In the genomic region with DNA sequence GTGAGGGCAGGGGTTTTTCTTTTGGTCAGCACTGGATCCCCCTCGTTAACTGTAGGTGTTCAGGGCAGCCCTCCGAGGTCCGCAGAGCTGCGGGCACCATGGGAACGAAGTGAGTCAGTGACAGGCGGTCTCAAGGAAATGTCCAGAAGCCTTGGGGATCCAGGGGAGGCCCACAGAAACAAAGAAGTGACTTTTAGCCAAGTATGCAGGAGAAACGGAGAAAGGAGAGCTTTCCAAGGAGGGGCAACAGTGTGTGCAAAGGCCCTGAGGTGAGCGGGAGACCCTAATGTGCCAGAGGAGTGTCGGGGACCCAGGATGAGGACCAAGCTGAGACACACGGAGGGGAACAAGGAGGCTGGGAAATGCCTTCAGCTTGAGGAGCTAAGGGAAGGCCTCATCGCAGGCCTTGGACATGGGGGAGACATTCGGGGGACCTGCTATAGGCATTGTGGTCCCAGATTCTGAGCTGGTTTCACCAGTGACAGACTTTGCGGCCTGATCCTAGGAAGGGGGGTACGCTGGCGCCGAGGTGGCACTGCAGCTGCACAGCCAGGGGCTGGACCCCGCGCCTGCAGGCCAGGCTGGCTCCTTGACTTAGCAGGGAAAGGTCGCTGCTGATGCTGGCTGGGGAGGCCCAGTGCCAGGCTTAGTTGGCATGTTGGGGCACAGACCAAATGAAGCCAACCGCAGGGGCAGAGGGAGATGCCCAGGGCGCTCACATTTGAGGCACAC, we compare ENCODE assay signal across 10 cellular contexts. TPM values are rescaled to one million over a fixed set of nuclear protein-coding genes. Genes with fewer than 3 reads are reported as not detected.
DNase-seq lines count a peak whose midpoint lies in the region; ATAC-seq and TF ChIP-seq lines count a peak whose summit lies in the region.
"Had no signal": no experiment of that assay in that cellular context is flagged by ENCODE, and none has a peak within 500 bp of the region (broad histone marks: within the 10 kb centered on the region; RNA-seq: fewer than 3 reads in every experiment).

No MANE protein-coding gene starts in this region.

- H3K36me3 ChIP-seq in gastrocnemius medialis: peaks cover 0 to 35% of the 10 kb centered on the region in 2 donors

- TF ChIP-seq POLR2A in GM10847 (IDR thresholded peaks at IDR 0.05; ENCODE audit: extremely low read depth, insufficient read length) (peak; percentile 0), gastrocnemius medialis (IDR thresholded peaks at IDR 0.05) (no peak)

- peak overlapping the region; percentile 62 to 81 (median 76) for H3K27ac ChIP-seq in gastrocnemius medialis

- intact Hi-C loops in gastrocnemius medialis (cut with DNase I; ENCODE audit: low total_unique reads): loop anchor here (1.0 to 5.0 kb wide), 4 partner anchors 35 to 130 kb away; a partner anchor contains a TSS

- TF ChIP-seq CTCF in foreskin fibroblast (IDR thresholded peaks at IDR 0.05; ENCODE audit: low read depth, low read length) (no peak), gastrocnemius medialis (IDR thresholded peaks at IDR 0.05 in 4 of 5, conservative IDR thresholded peaks at IDR 0.05 in 1 of 5) (no peak)

- H3K4me3 ChIP-seq in foreskin fibroblast (ENCODE audit: low read depth in 1 of 2, low read length in 2 of 2) (peak overlapping the region; percentile 50 to 55), gastrocnemius medialis (peak overlapping the region in 3 of 4 donors; percentile 55 to 65 (median 59))

- no peaks in the 10 kb centered on the region for H3K9me3 ChIP-seq in gastrocnemius medialis
- H3K9me3 ChIP-seq: mucosa of descending colon had no signal

- H3K4me1 ChIP-seq in gastrocnemius medialis: peaks cover 19% of the 10 kb centered on the region in 2 donors

- ATAC-seq in gastrocnemius medialis: no peak
- no peak for ATAC-seq in GM21825 (IDR thresholded peaks at IDR 0.05; ENCODE audit: unreplicated experiment)

- no peaks in the 10 kb centered on the region for H3K27me3 ChIP-seq in gastrocnemius medialis

- DNase-seq in RKO (ENCODE audit: low spot score) (peak; percentile 53), foreskin fibroblast (no peak), gastrocnemius medialis (peak in 1 of 2 donors; percentile 15), DMS114 treated with DMSO at 0.1 percent for 48 hours (lab: John Stamatoyannopoulos, UW; ENCODE audit: unreplicated experiment) (no peak), ACHN (no peak)
- DNase-seq in activated effector memory CD4-positive, alpha-beta T cell treated with Interleukin-2 at 50 U/mL for 16 hours: no peak
- DNase-seq: activated gamma-delta T cell had no signal

- in situ Hi-C loops in gastrocnemius medialis (cut with MboI; ENCODE audit: low sequenced_read_pairs in 4 of 4) (no loop called here), ACHN (cut with HindIII; ENCODE audit: low pct_ligation_motif_present, low pct_unique_long_range_greater_than_20kb, low sequenced_read_pairs) (no loop called here)

RNA-seq across cellular contexts. Expression of a gene that starts 3.3 kb away (rescaled TPM):
- total RNA-seq in gastrocnemius medialis: 10 to 100 TPM in 1 of 4 donors, 1 to 10 TPM in 3; 1.7 to 12.6 (median 5.6) TPM

RNA-seq across cellular contexts. Expression of a gene that starts 9.6 kb away (rescaled TPM):
- 10 to 100 TPM; 28.3 to 86.0 (median 61.4) TPM for total RNA-seq in gastrocnemius medialis

RNA-seq across cellular contexts. Expression of a gene that starts 23.7 kb away (rescaled TPM):
- total RNA-seq in gastrocnemius medialis: 1,000 to 10,000 TPM; 1,080 to 1,340 (median 1,178) TPM
